In the genomic region with DNA sequence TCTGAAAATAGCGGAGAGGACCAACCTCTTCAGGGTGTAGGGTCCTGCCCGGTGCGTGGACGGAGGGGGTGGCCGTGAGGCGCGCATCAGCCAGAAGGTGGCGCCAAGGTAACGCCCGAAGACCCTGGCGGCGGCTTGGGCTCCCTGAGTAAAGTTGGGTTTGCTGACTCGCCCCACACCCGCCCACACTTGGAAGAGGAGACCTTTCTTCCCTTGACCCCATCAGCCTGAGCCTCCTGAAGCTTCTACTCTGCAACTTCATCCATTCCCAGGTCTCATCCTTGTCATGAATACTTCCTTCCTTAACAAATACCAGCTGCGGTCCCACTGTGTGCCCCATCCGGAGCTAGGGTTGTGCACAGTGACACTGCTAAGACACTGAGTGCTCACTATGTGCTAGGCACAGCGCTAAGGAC, we compare ENCODE assay signal across 8 cellular contexts. TPM values are rescaled to one million over a fixed set of nuclear protein-coding genes. Genes with fewer than 3 reads are reported as not detected.
DNase-seq lines count a peak whose midpoint lies in the region; ATAC-seq, FAIRE-seq and TF ChIP-seq lines count a peak whose summit lies in the region.

No MANE protein-coding gene starts in this region.

- no peak overlapping the region for H3K4me2 ChIP-seq in trophoblast cell (ENCODE audit: low read length)

- H3K27me3 ChIP-seq in SJSA1 (replicated peaks) (peaks cover 74% of the 10 kb centered on the region), trophoblast cell (ENCODE audit: insufficient read depth, low read length) (no peaks in the 10 kb centered on the region), transverse colon (peaks cover 75% of the 10 kb centered on the region)

- FAIRE-seq in GM12891 (lab: Jason Lieb, UNC): peak; percentile 9

- TF ChIP-seq EP300 in transverse colon (IDR thresholded peaks at IDR 0.05; ENCODE audit: low read depth): no peak

- no peak overlapping the region for H3K9ac ChIP-seq in trophoblast cell (ENCODE audit: low read length)

- H3K27ac ChIP-seq in SJSA1 (no peak overlapping the region), trophoblast cell (ENCODE audit: low read depth, low read length) (no peak overlapping the region), transverse colon (no peak overlapping the region)

- no peak overlapping the region for H3K18ac ChIP-seq in trophoblast cell (ENCODE audit: low read length)

- TF ChIP-seq POLR2A in GM12891 (IDR thresholded peaks at IDR 0.05; ENCODE audit: low read depth, low read length) (no peak), transverse colon (IDR thresholded peaks at IDR 0.05) (no peak)

- no peak overlapping the region for H4K8ac ChIP-seq in trophoblast cell (ENCODE audit: low read depth, low read length)

- H4K91ac ChIP-seq in trophoblast cell (ENCODE audit: low read depth, low read length): no peak overlapping the region

- intact Hi-C loops in transverse colon (cut with DNase I; ENCODE audit: low total_unique reads): loop anchor here (10.0 kb wide), 1 partner anchor 212 kb away; no protein-coding TSS in a partner anchor

- ATAC-seq in HG02763 (IDR thresholded peaks at IDR 0.05; ENCODE audit: unreplicated experiment): no peak

- H2BK5ac ChIP-seq in trophoblast cell (ENCODE audit: low read depth, low read length, poor library complexity): no peak overlapping the region

- H3K79me1 ChIP-seq in trophoblast cell (ENCODE audit: low read length): no peaks in the 10 kb centered on the region

- no peak overlapping the region for H4K12ac ChIP-seq in trophoblast cell (ENCODE audit: low read depth, low read length)

- no peak overlapping the region for H2BK120ac ChIP-seq in trophoblast cell (ENCODE audit: insufficient read depth, low read length, poor library complexity)

- in situ Hi-C loops in transverse colon (cut with MboI; ENCODE audit: low pct_ligation_motif_present in 1 of 4, low pct_unique_long_range_greater_than_20kb in 1 of 4, low sequenced_read_pairs in 3 of 4): no loop called here

- H3K4me3 ChIP-seq in SJSA1: no peak overlapping the region
- no peak overlapping the region for H3K4me3 ChIP-seq in trophoblast cell (ENCODE audit: low read depth, low read length)
- no peak overlapping the region for H3K4me3 ChIP-seq in transverse colon

- TF ChIP-seq CTCF in transverse colon (IDR thresholded peaks at IDR 0.05): peak; percentile 66 to 69 (median 68)

- no CpG with 5 or more reads among the region's 17 CpGs for WGBS in trophoblast cell (ENCODE audit: extremely low coverage, insufficient coverage, insufficient read length)
- 15 to 66% methylated on average over 4 to 17 of the region's 17 CpGs for WGBS in transverse colon (ENCODE audit: low coverage in 1 of 2), 2 donors

- no peaks in the 10 kb centered on the region for H3K79me2 ChIP-seq in trophoblast cell (ENCODE audit: control insufficient read depth, insufficient read depth, low read length, poor library complexity)

- peak; percentile 71 for DNase-seq in GM12891 (ENCODE audit: insufficient read length, low spot score)
- DNase-seq in M059J (ENCODE audit: low read depth): peak; percentile 63
- DNase-seq in SJSA1 (ENCODE audit: low read depth in 1 of 2, low spot score in 2 of 2): peak; percentile 37 to 69
- peak; percentile 86 for DNase-seq in activated effector memory CD4-positive, alpha-beta T cell treated with anti-CD3 and anti-CD28 coated beads, Interleukin-2, amount 50 U/mL, for 16 hours
- peak; percentile 45 for DNase-seq in globus pallidus (ENCODE audit: low spot score)
- peak; percentile 40 to 68 for DNase-seq in trophoblast cell
- DNase-seq in transverse colon: peak; percentile 63

- H3K36me3 ChIP-seq in SJSA1: no peaks in the 10 kb centered on the region
- no peaks in the 10 kb centered on the region for H3K36me3 ChIP-seq in trophoblast cell (ENCODE audit: control insufficient read depth in 1 of 2, insufficient read depth in 2 of 2, low read length in 2 of 2)
- H3K36me3 ChIP-seq in transverse colon: no peaks in the 10 kb centered on the region

- H3K4ac ChIP-seq in trophoblast cell (ENCODE audit: low read depth, low read length): no peak overlapping the region

- H3K4me1 ChIP-seq in SJSA1 (replicated peaks): no peaks in the 10 kb centered on the region
- H3K4me1 ChIP-seq in trophoblast cell (ENCODE audit: control insufficient read depth in 1 of 2, insufficient read depth in 2 of 2, low read length in 2 of 2): no peaks in the 10 kb centered on the region
- H3K4me1 ChIP-seq in transverse colon: no peaks in the 10 kb centered on the region

- no peak overlapping the region for H2AFZ ChIP-seq in trophoblast cell (ENCODE audit: insufficient read depth, low read length, poor library complexity)

- no peaks in the 10 kb centered on the region for H3K9me3 ChIP-seq in SJSA1 (replicated peaks)
- no peaks in the 10 kb centered on the region for H3K9me3 ChIP-seq in trophoblast cell (ENCODE audit: insufficient read depth, low read depth, low read length)
- no peaks in the 10 kb centered on the region for H3K9me3 ChIP-seq in transverse colon

- no peak overlapping the region for H3K14ac ChIP-seq in trophoblast cell (ENCODE audit: low read length)

- H3K23ac ChIP-seq in trophoblast cell (ENCODE audit: low read length): no peak overlapping the region

- H2BK12ac ChIP-seq in trophoblast cell (ENCODE audit: low read length): no peak overlapping the region

- H2AK5ac ChIP-seq in trophoblast cell (ENCODE audit: low read length): no peak overlapping the region

TF ChIP-seq in GM12891, 5 proteins besides CTCF, POLR2A, EP300 and RAD21:
- TF ChIP-seq PAX5 (IDR thresholded peaks at IDR 0.05; ENCODE audit: insufficient read depth, low read length, severe bottlenecking): no peak
- TF ChIP-seq POU2F2 (IDR thresholded peaks at IDR 0.05; ENCODE audit: low read depth, low read length): 0 out of 2 replicates have a peak, but pooled peaks have one; percentile 32

RNA-seq across cellular contexts. Expression of a gene that starts 14.6 kb away (rescaled TPM):
- polyA plus RNA-seq in GM12891 (2012; ENCODE audit: low read depth, missing spikeins): 130 TPM
- total RNA-seq in M059J (2014; rRNA removed; shearing (Covaris generic)): not detected in 2 replicates
- 0.05 TPM in 1 of 2 replicates, not detected in the other for total RNA-seq in SJSA1 (2014; rRNA removed; shearing (Covaris generic))
- 4.7 and 5.4 TPM in 2 replicates for polyA plus RNA-seq in trophoblast cell (2013)
- total RNA-seq in transverse colon: 10 to 100 TPM in 1 of 4 donors, 1 to 10 TPM in 3; 2.5 to 11.6 (median 3.5) TPM

RNA-seq across cellular contexts. Expression of a gene that starts 43.0 kb away (rescaled TPM):
- polyA plus RNA-seq in GM12891 (2012; ENCODE audit: low read depth, missing spikeins): 13.5 TPM
- 20.0 and 24.0 TPM in 2 replicates for total RNA-seq in M059J (2014; rRNA removed; shearing (Covaris generic))
- 17.0 and 25.8 TPM in 2 replicates for total RNA-seq in SJSA1 (2014; rRNA removed; shearing (Covaris generic))
- polyA plus RNA-seq in trophoblast cell (2013): 19.1 and 19.7 TPM in 2 replicates
- total RNA-seq in transverse colon: 10 to 100 TPM; 18.3 to 97.3 (median 27.3) TPM
